In genomic region chr1:154344977-154345837, GRCh38 we compare ENCODE assay signal across 8 cellular contexts. TPM values are rescaled to one million over a fixed set of nuclear protein-coding genes. Genes with fewer than 3 reads are reported as not detected.
A peak's percentile ranks its signal among the peaks of the same experiment; 100 is the strongest.
DNase-seq lines count a peak whose midpoint lies in the region; ATAC-seq, FAIRE-seq and TF ChIP-seq lines count a peak whose summit lies in the region.

No MANE protein-coding gene starts in this region.

- H3K9me3 ChIP-seq in naive thymus-derived CD4-positive, alpha-beta T cell (ENCODE audit: control insufficient read depth in 2 of 3, low read length in 3 of 3), result no peaks in the 10 kb centered on the region

- TF ChIP-seq POLR2A in H54 (IDR thresholded peaks at IDR 0.05; ENCODE audit: low read depth, low read length), result no peak

- H3K27me3 Mint-ChIP-seq in WTC11 (ENCODE audit: low read depth), result no peaks in the 10 kb centered on the region
- H3K27me3 Mint-ChIP-seq in naive thymus-derived CD4-positive, alpha-beta T cell, result no peaks in the 10 kb centered on the region

- H3K4me3 ChIP-seq in AG10803 (ENCODE audit: low read length) (no peak overlapping the region), HFF-Myc (replicated peaks; ENCODE audit: low read depth, low read length) (no peak overlapping the region)
- H3K4me3 ChIP-seq in naive thymus-derived CD4-positive, alpha-beta T cell (ENCODE audit: low read length), result peak overlapping the region; percentile 83

- CTCF ChIA-PET in WTC11 (lab: Charles Lee), result interaction anchor here (0.5 to 2.6 kb wide), 8 partner anchors 10 to 194 kb away, joined by 3 to 23 read pairs (median 4); no protein-coding TSS in a partner anchor
- CTCF ChIA-PET in naive thymus-derived CD4-positive, alpha-beta T cell (lab: Charles Lee), result interaction anchor here (0.6 to 8.8 kb wide), 16 partner anchors 9 to 147 kb away, joined by 3 to 129 read pairs (median 4); partner anchors contain the start of genes AQP10 and ATP8B2

- no peaks in the 10 kb centered on the region for H3K9me3 Mint-ChIP-seq in WTC11
- H3K9me3 Mint-ChIP-seq in naive thymus-derived CD4-positive, alpha-beta T cell, result no peaks in the 10 kb centered on the region

- no peaks in the 10 kb centered on the region for H3K27me3 ChIP-seq in naive thymus-derived CD4-positive, alpha-beta T cell (ENCODE audit: control insufficient read depth in 2 of 2, insufficient read depth in 2 of 2, low read length in 2 of 2)

- H3K36me3 Mint-ChIP-seq in WTC11, result peaks cover 74% of the 10 kb centered on the region
- H3K36me3 Mint-ChIP-seq in naive thymus-derived CD4-positive, alpha-beta T cell, result peaks cover 20 to 75% (median 48%) of the 10 kb centered on the region in 5 donors

- TF ChIP-seq CTCF in AG10803 (conservative IDR thresholded peaks at IDR 0.05; ENCODE audit: low read length) (peak; percentile 72), HFF-Myc (IDR thresholded peaks at IDR 0.05; ENCODE audit: low read depth, low read length, missing control alignments) (peak; percentile 82), WTC11 (IDR thresholded peaks at IDR 0.05) (peak; percentile 89)

- peak overlapping the region; percentile 61 for H3K27ac ChIP-seq in naive thymus-derived CD4-positive, alpha-beta T cell (ENCODE audit: low read depth, low read length)

- peaks cover 36 to 83% (median 44%) of the 10 kb centered on the region in 3 experiments for H3K36me3 ChIP-seq in naive thymus-derived CD4-positive, alpha-beta T cell (ENCODE audit: control insufficient read depth in 2 of 3, insufficient read depth in 3 of 3, low read length in 3 of 3)

- DNase-seq in AG10803 (ENCODE audit: low read depth), result peak; percentile 53
- no peak for DNase-seq in HFF-Myc (ENCODE audit: extremely low read depth, low read depth)
- peak; percentile 83 for DNase-seq in WTC11 (ENCODE audit: low spot score)
- peak; percentile 58 for DNase-seq in cerebellar cortex (ENCODE audit: low spot score)
- DNase-seq in naive thymus-derived CD4-positive, alpha-beta T cell, result peak; percentile 56 to 79 (median 71)
- no peak for DNase-seq in kidney tubule cell (ENCODE audit: low spot score)
- no peak for DNase-seq in H54 (ENCODE audit: insufficient read length, low spot score)

- ATAC-seq in WTC11 (peak; percentile 88), GM21619 (IDR thresholded peaks at IDR 0.05; ENCODE audit: unreplicated experiment) (no peak)
- ATAC-seq in naive thymus-derived CD4-positive, alpha-beta T cell, result peak; percentile 55

- peaks cover 60 to 71% of the 10 kb centered on the region in 2 donors for H3K4me1 ChIP-seq in naive thymus-derived CD4-positive, alpha-beta T cell (ENCODE audit: control insufficient read depth in 2 of 2, insufficient read depth in 2 of 2, low read length in 2 of 2)

- POLR2A ChIA-PET in WTC11 (lab: Charles Lee), result no interaction called here
- POLR2A ChIA-PET in naive thymus-derived CD4-positive, alpha-beta T cell (lab: Charles Lee), result interaction anchor here (1.0 to 14.7 kb wide), 6 partner anchors 8 to 59 kb away, joined by 3 to 160 read pairs (median 8); partner anchors contain the start of gene ATP8B2

- FAIRE-seq in H54 (lab: Jason Lieb, UNC), result no peak

- H3K4me3 Mint-ChIP-seq in WTC11, result no peak overlapping the region
- peak overlapping the region; percentile 79 to 98 (median 92) for H3K4me3 Mint-ChIP-seq in naive thymus-derived CD4-positive, alpha-beta T cell

- peaks cover 3% of the 10 kb centered on the region; the same call in 1 of the 2 replicates for H3K4me1 Mint-ChIP-seq in WTC11
- H3K4me1 Mint-ChIP-seq in naive thymus-derived CD4-positive, alpha-beta T cell, result peaks cover 64 to 96% (median 73%) of the 10 kb centered on the region in 7 donors

- H3K27ac Mint-ChIP-seq in WTC11, result no peak overlapping the region
- peak overlapping the region; percentile 31 to 100 (median 96) for H3K27ac Mint-ChIP-seq in naive thymus-derived CD4-positive, alpha-beta T cell

- intact Hi-C loops in naive thymus-derived CD4-positive, alpha-beta T cell (cut with micrococcal nuclease), result loop anchor here (1.0 to 2.0 kb wide), 5 partner anchors 8 to 146 kb away; partner anchors contain the start of gene HAX1 (in 1 of the 2)

TF ChIP-seq in WTC11, 78 proteins besides CTCF, POLR2A, EP300 and RAD21:
- TF ChIP-seq ZNF219 (CRISPR knock-in tag; IDR thresholded peaks at IDR 0.05; ENCODE audit: borderline replicate concordance), result no peak
- no peak for TF ChIP-seq NFYB (CRISPR knock-in tag; conservative IDR thresholded peaks at IDR 0.05; ENCODE audit: low read depth)
- TF ChIP-seq ZSCAN18 (CRISPR knock-in tag; IDR thresholded peaks at IDR 0.05), result no peak
- TF ChIP-seq ATF1 (CRISPR knock-in tag; IDR thresholded peaks at IDR 0.05), result no peak
- no peak for TF ChIP-seq FOXP4 (CRISPR knock-in tag; IDR thresholded peaks at IDR 0.05)
- no peak for TF ChIP-seq PRRX2 (CRISPR knock-in tag; IDR thresholded peaks at IDR 0.05)
- TF ChIP-seq CREB1 (CRISPR knock-in tag; IDR thresholded peaks at IDR 0.05), result no peak
- TF ChIP-seq TEAD4 (CRISPR knock-in tag; IDR thresholded peaks at IDR 0.05), result no peak
- no peak for TF ChIP-seq ETV6 (CRISPR knock-in tag; IDR thresholded peaks at IDR 0.05)
- TF ChIP-seq TCF7 (CRISPR knock-in tag; IDR thresholded peaks at IDR 0.05; ENCODE audit: low read depth), result no peak

RNA-seq across cellular contexts. Expression of gene ATP8B2, which starts 19.9 kb away (rescaled TPM):
- total RNA-seq in WTC11 (2021), result 38.8 to 50.0 TPM (median 40.8 TPM) in 3 replicates
- 100 to 1,000 TPM; 105 to 130 (median 117) TPM for total RNA-seq in naive thymus-derived CD4-positive, alpha-beta T cell
- 10 to 100 TPM; 49.2 to 89.4 TPM for polyA plus RNA-seq in naive thymus-derived CD4-positive, alpha-beta T cell

RNA-seq across cellular contexts. Expression of gene AQP10, which starts 24.3 kb away (rescaled TPM):
- not detected in 3 replicates for total RNA-seq in WTC11 (2021)
- total RNA-seq in naive thymus-derived CD4-positive, alpha-beta T cell, result under 1 TPM in 1 of 5 experiments, not detected in 4; 0.59 TPM
- not detected for polyA plus RNA-seq in naive thymus-derived CD4-positive, alpha-beta T cell

RNA-seq across cellular contexts. Expression of gene IL6R, which starts 59.9 kb away (rescaled TPM):
- 3.2 to 7.0 TPM (median 3.4 TPM) in 3 replicates for total RNA-seq in WTC11 (2021)
- total RNA-seq in naive thymus-derived CD4-positive, alpha-beta T cell, result 10 to 100 TPM in 4 of 5 experiments, 1 to 10 TPM in 1; 5.2 to 91.6 (median 85.6) TPM
- 10 to 100 TPM; 55.1 to 66.3 TPM for polyA plus RNA-seq in naive thymus-derived CD4-positive, alpha-beta T cell

Comparison
In these comparisons a context has a peak if more than half of its experiments do, and no peak if none do; other contexts are left out.
1. DNase-seq: peak in AG10803 (single experiment), WTC11 (single experiment), cerebellar cortex (single experiment) and naive thymus-derived CD4-positive, alpha-beta T cell (9 of 9); none in HFF-Myc (single experiment), kidney tubule cell (single experiment) and H54 (single experiment).
2. Peak in every context shown above with its lines, with median percentiles within 50 percentile points of each other: CTCF ChIP-seq.